In genomic region chr6:113857565-113858066, GRCh38 we compare ENCODE assay signal across 8 cellular contexts. TPM values are rescaled to one million over a fixed set of nuclear protein-coding genes. Genes with fewer than 3 reads are reported as not detected.
DNase-seq lines count a peak whose midpoint lies in the region; ATAC-seq and TF ChIP-seq lines count a peak whose summit lies in the region.

No MANE protein-coding gene starts in this region.

- H3K36me3 ChIP-seq in cardiac muscle cell (peaks cover 15% of the 10 kb centered on the region), gastrocnemius medialis (no peaks in the 10 kb centered on the region)

- no peak for ATAC-seq in gastrocnemius medialis
- no peak for ATAC-seq in GM21381 (IDR thresholded peaks at IDR 0.05; ENCODE audit: unreplicated experiment)
- no peak for ATAC-seq in HG03571 (IDR thresholded peaks at IDR 0.05; ENCODE audit: unreplicated experiment)

- no peak for TF ChIP-seq POLR2A in gastrocnemius medialis (IDR thresholded peaks at IDR 0.05)

- DNase-seq in GM12864 (ENCODE audit: low read depth), result no peak
- DNase-seq in cardiac muscle cell (ENCODE audit: low read depth in 1 of 2, low spot score in 1 of 2), result peak in 1 of 2 donors; percentile 38
- no peak for DNase-seq in gastrocnemius medialis
- DNase-seq in UCSD-AML1 (lab: John Stamatoyannopoulos, UW; ENCODE audit: unreplicated experiment), result no peak

- TF ChIP-seq CTCF in 22Rv1 (IDR thresholded peaks at IDR 0.05) (no peak), GM12864 (IDR thresholded peaks at IDR 0.05; ENCODE audit: low read depth, low read length, missing control alignments) (no peak), WI38 (IDR thresholded peaks at IDR 0.05; ENCODE audit: low read depth, low read length) (no peak), cardiac muscle cell (IDR thresholded peaks at IDR 0.05; ENCODE audit: low read depth, low read length) (no peak), gastrocnemius medialis (IDR thresholded peaks at IDR 0.05 in 4 of 5, conservative IDR thresholded peaks at IDR 0.05 in 1 of 5) (no peak)

- H3K9me3 ChIP-seq in cardiac muscle cell (ENCODE audit: low read depth) (no peaks in the 10 kb centered on the region), gastrocnemius medialis (no peaks in the 10 kb centered on the region)

- H3K27ac ChIP-seq in 22Rv1, result peak overlapping the region; percentile 98
- peak overlapping the region; percentile 90 for H3K27ac ChIP-seq in cardiac muscle cell
- peak overlapping the region; percentile 83 to 93 (median 90) for H3K27ac ChIP-seq in gastrocnemius medialis

- intact Hi-C loops in gastrocnemius medialis (cut with DNase I; ENCODE audit: low total_unique reads), result loop anchor here (1.0 to 10.0 kb wide), 5 partner anchors 28 to 443 kb away; no protein-coding TSS in a partner anchor

- in situ Hi-C loops in gastrocnemius medialis (cut with MboI; ENCODE audit: low sequenced_read_pairs in 4 of 4), result loop anchor here in 2 of 4 donors (5.0 to 25.0 kb wide), 2 partner anchors 545 to 550 kb away; no protein-coding TSS in a partner anchor

- H3K27me3 ChIP-seq in cardiac muscle cell, result peaks cover 14% of the 10 kb centered on the region
- H3K27me3 ChIP-seq in gastrocnemius medialis, result no peaks in the 10 kb centered on the region

- H3K4me3 ChIP-seq in GM12864 (ENCODE audit: low read depth, low read length) (peak overlapping the region; percentile 99), WI38 (ENCODE audit: low read depth, low read length) (peak overlapping the region; percentile 89), cardiac muscle cell (peak overlapping the region; percentile 98), gastrocnemius medialis (peak overlapping the region; percentile 70 to 94 (median 75))

- H3K4me1 ChIP-seq in cardiac muscle cell (ENCODE audit: low read depth), result peaks cover 6% of the 10 kb centered on the region
- peaks cover 0 to 5% of the 10 kb centered on the region in 2 donors for H3K4me1 ChIP-seq in gastrocnemius medialis

RNA-seq across cellular contexts. Expression of gene MARCKS, which starts 0.5 kb away (rescaled TPM):
- total RNA-seq in cardiac muscle cell, result 224 and 275 TPM in 2 replicates
- 193 and 195 TPM in 2 replicates for polyA plus RNA-seq in cardiac muscle cell
- total RNA-seq in gastrocnemius medialis, result 1 to 10 TPM; 4.3 to 7.1 (median 5.4) TPM

Comparison
In these comparisons a context has a peak if more than half of its experiments do, and no peak if none do; other contexts are left out.
1. RNA of gene MARCKS, which starts 0.5 kb away (total RNA-seq): 224 to 275 TPM in cardiac muscle cell; 4.3 to 7.1 TPM in gastrocnemius medialis; every median in the first group is over 10 times any median in the second.
2. Peak in every context shown above with its lines, with median percentiles within 50 percentile points of each other: H3K27ac ChIP-seq and H3K4me3 ChIP-seq.